8 cellular contexts compared by ENCODE assay signal in genomic region chr2:168456526-168457176, GRCh38. TPM values are rescaled to one million over a fixed set of nuclear protein-coding genes. Genes with fewer than 3 reads are reported as not detected.
DNase-seq lines count a peak whose midpoint lies in the region; ATAC-seq and TF ChIP-seq lines count a peak whose summit lies in the region.

No MANE protein-coding gene starts in this region.

- H3K9ac ChIP-seq in KMS-11 = peak overlapping the region; percentile 85
- H3K9ac ChIP-seq in endocrine pancreas (ENCODE audit: control insufficient read depth, insufficient read depth, low read length) = peak overlapping the region; percentile 95

- H3K4me3 Mint-ChIP-seq in mesothelial cell of epicardium = no peak overlapping the region

- TF ChIP-seq CTCF in KMS-11 (conservative IDR thresholded peaks at IDR 0.05; ENCODE audit: low read depth, low read length) (no peak), mesothelial cell of epicardium (IDR thresholded peaks at IDR 0.05; ENCODE audit: unreplicated experiment) (no peak), stomach (IDR thresholded peaks at IDR 0.05) (no peak)

- TF ChIP-seq EP300 in stomach (IDR thresholded peaks at IDR 0.05) = no peak

- no peaks in the 10 kb centered on the region for H4K20me1 ChIP-seq in KMS-11 (ENCODE audit: insufficient read depth)

- no peaks in the 10 kb centered on the region for H3K27me3 ChIP-seq in KMS-11 (ENCODE audit: insufficient read depth, low read depth)
- H3K27me3 ChIP-seq in endocrine pancreas (ENCODE audit: control insufficient read depth, insufficient read depth, low read length) = no peaks in the 10 kb centered on the region
- no peaks in the 10 kb centered on the region for H3K27me3 ChIP-seq in stomach

- H3K27ac Mint-ChIP-seq in mesothelial cell of epicardium = peak overlapping the region; percentile 84

- intact Hi-C loops in stomach (cut with DNase I; ENCODE audit: low total_unique reads) = no loop called here

- no peaks in the 10 kb centered on the region for H3K36me3 ChIP-seq in KMS-11 (ENCODE audit: insufficient read depth)
- no peaks in the 10 kb centered on the region for H3K36me3 ChIP-seq in endocrine pancreas (ENCODE audit: control insufficient read depth, insufficient read depth, low read length)
- H3K36me3 ChIP-seq in stomach = no peaks in the 10 kb centered on the region

- peak overlapping the region; percentile 88 for H2AFZ ChIP-seq in KMS-11 (ENCODE audit: low read depth)

- H3K4me2 ChIP-seq in KMS-11 = peak overlapping the region; percentile 95

- peaks cover 30% of the 10 kb centered on the region for H3K4me1 ChIP-seq in KMS-11 (ENCODE audit: low read depth, poor library complexity, severe bottlenecking)
- peaks cover 11% of the 10 kb centered on the region for H3K4me1 ChIP-seq in endocrine pancreas (ENCODE audit: control insufficient read depth, insufficient read depth, low read length)
- peaks cover 13 to 49% (median 31%) of the 10 kb centered on the region in 4 donors for H3K4me1 ChIP-seq in stomach

- H3K27ac ChIP-seq in KMS-11 (peak overlapping the region; percentile 57), stomach (peak overlapping the region; percentile 87 to 96 (median 90))

- H3K9me3 ChIP-seq in endocrine pancreas (ENCODE audit: control insufficient read depth, low read length) (no peaks in the 10 kb centered on the region), stomach (no peaks in the 10 kb centered on the region)

- H3K79me2 ChIP-seq in KMS-11 (ENCODE audit: insufficient read depth, low read depth) = peaks cover 40% of the 10 kb centered on the region; the same call in 1 of the 2 replicates

- no peaks in the 10 kb centered on the region for H3K36me3 Mint-ChIP-seq in mesothelial cell of epicardium

- H3K4me1 Mint-ChIP-seq in mesothelial cell of epicardium = peaks cover 36% of the 10 kb centered on the region

- DNase-seq in NCI-H1417 (lab: John Stamatoyannopoulos, UW) = peak; percentile 38 to 64 (median 55)
- no peak for DNase-seq in NCI-H1417 treated with DMSO at 0.1 percent for 48 hours (lab: John Stamatoyannopoulos, UW)
- peak; percentile 15 for DNase-seq in activated CD4-positive, alpha-beta T cell treated with anti-CD3 and anti-CD28 coated beads for 1 hour
- peak; percentile 35 to 62 for DNase-seq in mesothelial cell of epicardium (ENCODE audit: low spot score in 2 of 2, unreplicated experiment in 2 of 2)
- DNase-seq in stomach = peak; percentile 49

- ATAC-seq in GM21786 (IDR thresholded peaks at IDR 0.05; ENCODE audit: unreplicated experiment) = peak; percentile 18

- WGBS in stomach, 5 donors = 1% methylated on average over 47 to 60 of the region's 60 CpGs

- no peak for TF ChIP-seq POLR2A in stomach (IDR thresholded peaks at IDR 0.05)

- no peaks in the 10 kb centered on the region for H3K9me3 Mint-ChIP-seq in mesothelial cell of epicardium

- H3K27me3 Mint-ChIP-seq in mesothelial cell of epicardium (ENCODE audit: low read depth) = no peaks in the 10 kb centered on the region

- H3K4me3 ChIP-seq in KMS-11 (IDR thresholded peaks at IDR 0.05; ENCODE audit: insufficient read depth, low read depth, low read length) (peak overlapping the region; percentile 66), endocrine pancreas (ENCODE audit: control insufficient read depth, insufficient read depth, low read length) (peak overlapping the region; percentile 100), stomach (peak overlapping the region; percentile 76 to 95 (median 94))

RNA-seq across cellular contexts. Expression of gene CERS6, which starts 0.6 kb away (rescaled TPM):
- total RNA-seq in mesothelial cell of epicardium (66.1 to 67.4 TPM (median 66.5 TPM) in 3 replicates), stomach (100 to 1,000 TPM in 1 of 5 donors, 10 to 100 TPM in 4; 47.5 to 102 (median 68.3) TPM)
- 1 to 10 TPM; 4.0 to 6.6 (median 5.5) TPM for polyA plus RNA-seq in stomach
